In genomic region chr6:87701676-87702588, GRCh38 we compare ENCODE assay signal across 1 cellular context.
TF ChIP-seq lines count a peak whose summit lies in the region.

Gene AKIRIN2, minus strand, starts transcription at chr6:87702233. Its CDS starts 549 bp downstream, at chr6:87701684.

TF ChIP-seq in HepG2, 621 proteins besides CTCF, POLR2A, EP300 and RAD21 (continued from another document and continues in another):
- no peak for TF ChIP-seq BCLAF1 (IDR thresholded peaks at IDR 0.05)
- peak; percentile 38 for TF ChIP-seq SKI (IDR thresholded peaks at IDR 0.05; ENCODE audit: partially characterized antibody)
- TF ChIP-seq ZNF44 (CRISPR knock-in tag; IDR thresholded peaks at IDR 0.05), result no peak
- TF ChIP-seq SNAPC5 (CRISPR knock-in tag; IDR thresholded peaks at IDR 0.05; ENCODE audit: borderline replicate concordance), result no peak
- TF ChIP-seq SCMH1 (CRISPR knock-in tag; IDR thresholded peaks at IDR 0.05; ENCODE audit: borderline replicate concordance), result no peak
- TF ChIP-seq ZEB1 (IDR thresholded peaks at IDR 0.05; ENCODE audit: insufficient replicate concordance, low read depth), result no peak
- TF ChIP-seq SKIL (CRISPR knock-in tag; IDR thresholded peaks at IDR 0.05; ENCODE audit: borderline replicate concordance), result no peak
- peak; percentile 78 for TF ChIP-seq ZMYM4 (CRISPR knock-in tag; IDR thresholded peaks at IDR 0.05)
- TF ChIP-seq TIGD3 (CRISPR knock-in tag; IDR thresholded peaks at IDR 0.05; ENCODE audit: borderline replicate concordance), result no peak
- TF ChIP-seq ZSCAN21 (CRISPR knock-in tag; IDR thresholded peaks at IDR 0.05; ENCODE audit: borderline replicate concordance), result peak; percentile 21; the same call in 1 of the 2 replicates
- no peak for TF ChIP-seq CEBPG (CRISPR knock-in tag; IDR thresholded peaks at IDR 0.05)
- TF ChIP-seq SALL1 (CRISPR knock-in tag; IDR thresholded peaks at IDR 0.05), result peak; percentile 89
- TF ChIP-seq RBM22 (optimal IDR thresholded peaks at IDR 0.05; ENCODE audit: low read length), result no peak
- no peak for TF ChIP-seq ZNF549 (CRISPR knock-in tag; IDR thresholded peaks at IDR 0.05)
- peak; percentile 14; the same call in 1 of the 2 replicates for TF ChIP-seq ZMYM3 (CRISPR knock-in tag; IDR thresholded peaks at IDR 0.05)
- TF ChIP-seq ZNF20 (CRISPR knock-in tag; IDR thresholded peaks at IDR 0.05), result no peak
- no peak for TF ChIP-seq ZNF274 (CRISPR knock-in tag; IDR thresholded peaks at IDR 0.05)
- no peak for TF ChIP-seq ZNF484 (CRISPR knock-in tag; IDR thresholded peaks at IDR 0.05; ENCODE audit: borderline replicate concordance, low read depth)
- TF ChIP-seq CREB3 (CRISPR knock-in tag; IDR thresholded peaks at IDR 0.05), result no peak
- TF ChIP-seq ZNF598 (CRISPR knock-in tag; IDR thresholded peaks at IDR 0.05; ENCODE audit: borderline replicate concordance), result no peak
- TF ChIP-seq SAFB2 (CRISPR knock-in tag; IDR thresholded peaks at IDR 0.05; ENCODE audit: borderline replicate concordance, low read depth), result no peak
- peak; percentile 65; the same call in 1 of the 2 replicates for TF ChIP-seq REPIN1 (CRISPR knock-in tag; IDR thresholded peaks at IDR 0.05; ENCODE audit: borderline replicate concordance, low read depth)
- no peak for TF ChIP-seq GFI1 (CRISPR knock-in tag; IDR thresholded peaks at IDR 0.05; ENCODE audit: borderline replicate concordance)
- TF ChIP-seq ZNF800 (CRISPR knock-in tag; IDR thresholded peaks at IDR 0.05), result no peak
- peak; percentile 53 for TF ChIP-seq ZFY (CRISPR knock-in tag; IDR thresholded peaks at IDR 0.05)
- TF ChIP-seq ZNF761 (CRISPR knock-in tag; conservative IDR thresholded peaks at IDR 0.05), result 0 out of 2 replicates have a peak, but pooled peaks have one; percentile 18
- TF ChIP-seq ZNF510 (CRISPR knock-in tag; IDR thresholded peaks at IDR 0.05; ENCODE audit: low read depth), result no peak
- TF ChIP-seq KLF15 (CRISPR knock-in tag; IDR thresholded peaks at IDR 0.05; ENCODE audit: borderline replicate concordance), result 0 out of 2 replicates have a peak, but pooled peaks have one; percentile 24
- peak; percentile 88 for TF ChIP-seq DRAP1 (CRISPR knock-in tag; IDR thresholded peaks at IDR 0.05)
- TF ChIP-seq MED8 (CRISPR knock-in tag; IDR thresholded peaks at IDR 0.05; ENCODE audit: insufficient replicate concordance), result no peak
- TF ChIP-seq ZSCAN12 (CRISPR knock-in tag; IDR thresholded peaks at IDR 0.05), result no peak
- TF ChIP-seq ZNF343 (CRISPR knock-in tag; IDR thresholded peaks at IDR 0.05), result no peak
- TF ChIP-seq NBN (conservative IDR thresholded peaks at IDR 0.05), result no peak
- TF ChIP-seq GABPA (IDR thresholded peaks at IDR 0.05; ENCODE audit: low read depth, low read length), result peak; percentile 52
- peak; percentile 91 for TF ChIP-seq GABPA (CRISPR knock-in tag; IDR thresholded peaks at IDR 0.05; ENCODE audit: low read depth)
- TF ChIP-seq TBX3 (IDR thresholded peaks at IDR 0.05; ENCODE audit: borderline replicate concordance), result peak; percentile 34; the same call in 1 of the 2 replicates
- peak; percentile 37; the same call in 1 of the 2 replicates for TF ChIP-seq RXRA (CRISPR knock-in tag; IDR thresholded peaks at IDR 0.05)
- no peak for TF ChIP-seq ZNF775 (CRISPR knock-in tag; IDR thresholded peaks at IDR 0.05; ENCODE audit: borderline replicate concordance)
- peak; percentile 81 for TF ChIP-seq ZFP91 (CRISPR knock-in tag; IDR thresholded peaks at IDR 0.05; ENCODE audit: borderline replicate concordance)
- no peak for TF ChIP-seq DPF2 (CRISPR knock-in tag; IDR thresholded peaks at IDR 0.05; ENCODE audit: borderline replicate concordance, low read depth)
- no peak for TF ChIP-seq PCBP2 (optimal IDR thresholded peaks at IDR 0.05; ENCODE audit: low read depth, low read length, poor library complexity, severe bottlenecking)
- TF ChIP-seq NFE2L1 (CRISPR knock-in tag; IDR thresholded peaks at IDR 0.05; ENCODE audit: borderline replicate concordance), result no peak
- TF ChIP-seq ZNF235 (CRISPR knock-in tag; IDR thresholded peaks at IDR 0.05; ENCODE audit: borderline replicate concordance), result no peak
- peak; percentile 68; the same call in 1 of the 2 replicates for TF ChIP-seq ZHX2 (IDR thresholded peaks at IDR 0.05; ENCODE audit: low read depth)
- no peak; the same call in 1 of the 2 replicates for TF ChIP-seq ZHX2 (CRISPR knock-in tag; IDR thresholded peaks at IDR 0.05; ENCODE audit: borderline replicate concordance)
